Comparison of ENCODE assay signal across 21 cellular contexts in genomic region chr9:94928271-94928670, GRCh38.
DNase-seq lines count a peak whose midpoint lies in the region; ATAC-seq and TF ChIP-seq lines count a peak whose summit lies in the region.
"Had no signal": no experiment of that assay in that cellular context is flagged by ENCODE, and none has a peak within 500 bp of the region (broad histone marks: within the 10 kb centered on the region; RNA-seq: fewer than 3 reads in every experiment).

No MANE protein-coding gene starts in this region.

- no peaks in the 10 kb centered on the region for H3K9me3 Mint-ChIP-seq in nephron
- H3K9me3 Mint-ChIP-seq: activated T-helper 1 cell treated with anti-CD3 and anti-CD28 coated beads, Interleukin-12 subunit alpha, Interleukin-12 subunit beta, Interleukin-2, Interleukin-4 antibody, amounts not matched to agents 30 ng/mL and 10 ng/mL and 1 ng/mL, durations not matched to agents 14 hours and 24 hours and 36 hours; dendritic cell treated with granulocyte-macrophage colony-stimulating factor and Interleukin-4, amounts not matched to agents 40 ng/mL and 50 ng/mL, for 4 days; mesothelial cell of epicardium; T-cell had no signal

- TF ChIP-seq CTCF in heart left ventricle (IDR thresholded peaks at IDR 0.05) (no peak), nephron (IDR thresholded peaks at IDR 0.05; ENCODE audit: unreplicated experiment in 3 of 3) (no peak), vagina (IDR thresholded peaks at IDR 0.05) (no peak), sigmoid colon (IDR thresholded peaks at IDR 0.05) (no peak)

- H3K27ac Mint-ChIP-seq in nephron = peak overlapping the region in 2 of 3 experiments; percentile 35 to 38
- H3K27ac Mint-ChIP-seq: activated naive CD8-positive, alpha-beta T cell; activated T-helper 1 cell treated with anti-CD3 and anti-CD28 coated beads, Interleukin-12 subunit alpha, Interleukin-12 subunit beta, Interleukin-2, Interleukin-4 antibody, amounts not matched to agents 30 ng/mL and 10 ng/mL and 1 ng/mL, durations not matched to agents 14 hours and 24 hours and 36 hours; dendritic cell treated with granulocyte-macrophage colony-stimulating factor and Interleukin-4, amounts not matched to agents 40 ng/mL and 50 ng/mL, for 4 days; T-cell had no signal

- intact Hi-C loops in heart left ventricle (cut with DNase I) (loop anchor here in 2 of 10 donors (10.0 kb wide), 2 partner anchors 63 to 67 kb away; no protein-coding TSS in a partner anchor), left cardiac atrium (cut with DNase I) (no loop called here), vagina (cut with DNase I) (no loop called here), sigmoid colon (cut with DNase I) (no loop called here)

- H3K27ac ChIP-seq in heart left ventricle (peak overlapping the region in 9 of 12 donors; percentile 42 to 82 (median 76)), cingulate gyrus (ENCODE audit: low read depth, low read length) (peak overlapping the region; percentile 55), vagina (peak overlapping the region; percentile 15), sigmoid colon (peak overlapping the region in 1 of 4 donors; percentile 11)
- H3K27ac ChIP-seq: BLaER1 treated with 17β-estradiol and CSF1 and Interleukin-3, amounts not matched to agents 10 nM and 100 nM had no signal

- H3K4me1 ChIP-seq in heart left ventricle (peaks cover 3 to 56% (median 21%) of the 10 kb centered on the region in 12 donors), vagina (peaks cover 51% of the 10 kb centered on the region), sigmoid colon (peaks cover 0 to 9% (median 7%) of the 10 kb centered on the region in 4 donors)

- no peak overlapping the region for H3K4me3 ChIP-seq in heart left ventricle
- H3K4me3 ChIP-seq in vagina = no peak overlapping the region
- no peak overlapping the region for H3K4me3 ChIP-seq in sigmoid colon
- H3K4me3 ChIP-seq: BLaER1 treated with 17β-estradiol and CSF1 and Interleukin-3, amounts not matched to agents 10 nM and 100 nM; stomach had no signal

- no peaks in the 10 kb centered on the region for H3K27me3 Mint-ChIP-seq in nephron (ENCODE audit: low read depth)
- H3K27me3 Mint-ChIP-seq: activated naive CD8-positive, alpha-beta T cell; dendritic cell treated with granulocyte-macrophage colony-stimulating factor and Interleukin-4, amounts not matched to agents 40 ng/mL and 50 ng/mL, for 4 days; T-cell had no signal

- H3K9me3 ChIP-seq in heart left ventricle (no peaks in the 10 kb centered on the region), vagina (no peaks in the 10 kb centered on the region), sigmoid colon (no peaks in the 10 kb centered on the region)
- H3K9me3 ChIP-seq: BLaER1 treated with 17β-estradiol and CSF1 and Interleukin-3, amounts not matched to agents 10 nM and 100 nM; stomach had no signal

- 89 to 94% (median 91%) methylated on average over 6 of the region's 6 CpGs for WGBS in heart left ventricle, 4 donors
- whole genome bisulfite sequencing in sigmoid colon, 2 donors = 91 to 92% methylated on average over 6 of the region's 6 CpGs

- no peak overlapping the region for H3K4me3 Mint-ChIP-seq in nephron
- H3K4me3 Mint-ChIP-seq: activated naive CD8-positive, alpha-beta T cell; activated T-helper 1 cell treated with anti-CD3 and anti-CD28 coated beads, Interleukin-12 subunit alpha, Interleukin-12 subunit beta, Interleukin-2, Interleukin-4 antibody, amounts not matched to agents 30 ng/mL and 10 ng/mL and 1 ng/mL, durations not matched to agents 14 hours and 24 hours and 36 hours; dendritic cell treated with granulocyte-macrophage colony-stimulating factor and Interleukin-4, amounts not matched to agents 40 ng/mL and 50 ng/mL, for 4 days; mesothelial cell of epicardium; T-cell had no signal

- H3K27me3 ChIP-seq in heart left ventricle (no peaks in the 10 kb centered on the region), vagina (no peaks in the 10 kb centered on the region), sigmoid colon (no peaks in the 10 kb centered on the region)
- H3K27me3 ChIP-seq: BLaER1 treated with 17β-estradiol and CSF1 and Interleukin-3, amounts not matched to agents 10 nM and 100 nM; stomach had no signal

- no peak for ATAC-seq in heart left ventricle
- ATAC-seq in left cardiac atrium = no peak
- ATAC-seq: T-cell had no signal

- no peaks in the 10 kb centered on the region for H3K36me3 ChIP-seq in heart left ventricle
- H3K36me3 ChIP-seq in vagina = no peaks in the 10 kb centered on the region
- no peaks in the 10 kb centered on the region for H3K36me3 ChIP-seq in sigmoid colon
- H3K36me3 ChIP-seq: stomach had no signal

- peaks cover 20% of the 10 kb centered on the region for H3K4me1 Mint-ChIP-seq in nephron
- H3K4me1 Mint-ChIP-seq: T-cell had no signal

- peaks cover 24% of the 10 kb centered on the region for H3K36me3 Mint-ChIP-seq in nephron (ENCODE audit: low read depth)
- H3K36me3 Mint-ChIP-seq: activated naive CD8-positive, alpha-beta T cell had no signal

- DNase-seq in heart left ventricle (no peak), left cardiac atrium (no peak), vagina (ENCODE audit: extremely low spot score in 2 of 2) (no peak), mesenteric fat pad (ENCODE audit: low spot score) (no peak), sigmoid colon (no peak), DMS53 treated with DMSO at 0.1 percent for 48 hours (lab: John Stamatoyannopoulos, UW; ENCODE audit: unreplicated experiment) (no peak)
- DNase-seq: activated CD4-positive, alpha-beta T cell treated with anti-CD3 and anti-CD28 coated beads for 4 hours; Kasumi-1; kidney glomerular epithelial cell; NCI-H1048; NCI-H2029 treated with DMSO at 0.1 percent for 48 hours; stimulated activated CD4-positive, alpha-beta T cell treated with anti-CD3 and anti-CD28 coated beads, Interleukin-4, amount 100 ng/mL, for 24 hours; stomach; T-cell had no signal

- TF ChIP-seq POLR2A in heart left ventricle (IDR thresholded peaks at IDR 0.05) = no peak
- no peak for TF ChIP-seq POLR2A in vagina (IDR thresholded peaks at IDR 0.05)
- TF ChIP-seq POLR2A in sigmoid colon (IDR thresholded peaks at IDR 0.05) = no peak

- no peak for TF ChIP-seq EP300 in sigmoid colon (IDR thresholded peaks at IDR 0.05)
